ENCODE assay signal across 8 cellular contexts in the genomic region with DNA sequence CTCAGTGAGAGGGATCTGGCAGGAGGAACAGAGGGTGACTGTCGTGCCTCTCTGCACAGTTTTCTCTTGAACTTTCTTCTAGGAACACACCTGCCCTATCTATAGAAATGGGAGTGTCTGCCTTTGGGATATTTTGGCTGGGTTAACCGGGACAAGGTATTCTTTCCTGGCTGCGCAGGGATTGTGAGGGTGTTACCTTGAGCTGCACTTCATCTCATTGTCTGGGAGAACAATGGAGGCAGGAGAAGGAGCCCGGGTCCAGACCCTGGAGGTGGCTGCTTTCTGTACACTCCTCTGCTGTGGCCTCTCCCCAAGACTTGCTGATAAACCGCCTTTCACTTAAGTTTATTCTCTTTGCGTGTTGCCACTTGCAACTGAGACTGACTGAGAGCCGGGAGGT.
"Had no signal": no experiment of that assay in that cellular context is flagged by ENCODE, and none has a peak within 500 bp of the region (broad histone marks: within the 10 kb centered on the region; RNA-seq: fewer than 3 reads in every experiment).

No MANE protein-coding gene starts in this region.

- ATAC-seq: HepG2, K562 had no signal

- H3K9me3 Mint-ChIP-seq: IgD-negative memory B cell had no signal

- H3K4me3 ChIP-seq: K562 had no signal

- H3K36me3 Mint-ChIP-seq: IgD-negative memory B cell had no signal

- H3K27ac Mint-ChIP-seq: IgD-negative memory B cell had no signal

- H3K4me1 Mint-ChIP-seq: IgD-negative memory B cell had no signal

- FAIRE-seq: HepG2, HTR-8/SVneo, K562 had no signal

- H3K4me3 Mint-ChIP-seq: IgD-negative memory B cell had no signal

- DNase-seq: IMR-90, KBM-7, KG1 had no signal

- H3K27ac ChIP-seq: HL-60 had no signal
